ENCODE assay signal across 1 cellular context in the genomic region with DNA sequence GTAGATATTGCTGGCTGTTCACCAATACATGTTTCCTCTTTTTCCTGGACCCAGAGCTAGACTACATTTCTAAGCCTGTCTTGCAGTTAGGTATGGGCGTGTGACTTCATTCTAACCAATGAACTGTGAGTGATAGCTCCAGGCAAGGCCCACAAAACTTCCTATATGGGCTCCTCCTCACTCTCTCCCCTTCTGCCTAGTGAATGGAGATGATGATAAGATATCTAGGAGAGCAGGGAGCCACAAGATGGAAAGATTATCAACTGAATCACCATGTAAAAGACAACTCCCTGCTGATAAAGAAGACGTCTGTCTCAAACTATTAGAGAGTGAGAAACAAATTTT.
TF ChIP-seq lines count a peak whose summit lies in the region.

No MANE protein-coding gene starts in this region.

TF ChIP-seq in GM23338, 12 proteins besides CTCF, POLR2A, EP300 and RAD21 (continued from another document):
- TF ChIP-seq, protein P1, sequence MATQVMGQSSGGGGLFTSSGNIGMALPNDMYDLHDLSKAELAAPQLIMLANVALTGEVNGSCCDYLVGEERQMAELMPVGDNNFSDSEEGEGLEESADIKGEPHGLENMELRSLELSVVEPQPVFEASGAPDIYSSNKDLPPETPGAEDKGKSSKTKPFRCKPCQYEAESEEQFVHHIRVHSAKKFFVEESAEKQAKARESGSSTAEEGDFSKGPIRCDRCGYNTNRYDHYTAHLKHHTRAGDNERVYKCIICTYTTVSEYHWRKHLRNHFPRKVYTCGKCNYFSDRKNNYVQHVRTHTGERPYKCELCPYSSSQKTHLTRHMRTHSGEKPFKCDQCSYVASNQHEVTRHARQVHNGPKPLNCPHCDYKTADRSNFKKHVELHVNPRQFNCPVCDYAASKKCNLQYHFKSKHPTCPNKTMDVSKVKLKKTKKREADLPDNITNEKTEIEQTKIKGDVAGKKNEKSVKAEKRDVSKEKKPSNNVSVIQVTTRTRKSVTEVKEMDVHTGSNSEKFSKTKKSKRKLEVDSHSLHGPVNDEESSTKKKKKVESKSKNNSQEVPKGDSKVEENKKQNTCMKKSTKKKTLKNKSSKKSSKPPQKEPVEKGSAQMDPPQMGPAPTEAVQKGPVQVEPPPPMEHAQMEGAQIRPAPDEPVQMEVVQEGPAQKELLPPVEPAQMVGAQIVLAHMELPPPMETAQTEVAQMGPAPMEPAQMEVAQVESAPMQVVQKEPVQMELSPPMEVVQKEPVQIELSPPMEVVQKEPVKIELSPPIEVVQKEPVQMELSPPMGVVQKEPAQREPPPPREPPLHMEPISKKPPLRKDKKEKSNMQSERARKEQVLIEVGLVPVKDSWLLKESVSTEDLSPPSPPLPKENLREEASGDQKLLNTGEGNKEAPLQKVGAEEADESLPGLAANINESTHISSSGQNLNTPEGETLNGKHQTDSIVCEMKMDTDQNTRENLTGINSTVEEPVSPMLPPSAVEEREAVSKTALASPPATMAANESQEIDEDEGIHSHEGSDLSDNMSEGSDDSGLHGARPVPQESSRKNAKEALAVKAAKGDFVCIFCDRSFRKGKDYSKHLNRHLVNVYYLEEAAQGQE (IDR thresholded peaks at IDR 0.05; ENCODE audit: unreplicated experiment), result no peak
- TF ChIP-seq CREB1 (CRISPR knock-in tag; IDR thresholded peaks at IDR 0.05; ENCODE audit: low read depth), result no peak
